Comparison of ENCODE assay signal across 8 cellular contexts in genomic region chr6:26025894-26026832, GRCh38.
DNase-seq lines count a peak whose midpoint lies in the region; TF ChIP-seq lines count a peak whose summit lies in the region.

No MANE protein-coding gene starts in this region.

- peaks cover 78% of the 10 kb centered on the region for H3K4me1 Mint-ChIP-seq in neural progenitor cell

- DNase-seq in H4 (ENCODE audit: low spot score) (peak; percentile 98), RWPE1 (ENCODE audit: low spot score) (no peak), fibroblast of villous mesenchyme (ENCODE audit: low read depth) (peak; percentile 98), neural progenitor cell (ENCODE audit: low spot score) (peak; percentile 96), superior temporal gyrus (ENCODE audit: extremely low spot score) (peak; percentile 89)
- DNase-seq in activated effector memory CD4-positive, alpha-beta T cell treated with Interleukin-2 at 50 U/mL for 16 hours = peak; percentile 77

- TF ChIP-seq CTCF in DOHH2 (IDR thresholded peaks at IDR 0.05; ENCODE audit: low read depth, low read length, poor library complexity, severe bottlenecking) (peak; percentile 89), Loucy (conservative IDR thresholded peaks at IDR 0.05; ENCODE audit: low read length) (peak; percentile 91), RWPE1 (conservative IDR thresholded peaks at IDR 0.05; ENCODE audit: low read depth) (peak; percentile 85), fibroblast of villous mesenchyme (IDR thresholded peaks at IDR 0.05; ENCODE audit: insufficient read depth, low read depth, low read length) (peak; percentile 84), neural progenitor cell (IDR thresholded peaks at IDR 0.05) (peak; percentile 80)

- H2AFZ ChIP-seq in Loucy (ENCODE audit: low read length) = no peak overlapping the region
- no peak overlapping the region for H2AFZ ChIP-seq in neural progenitor cell (replicated peaks)

- H3K36me3 ChIP-seq in DOHH2 (ENCODE audit: control insufficient read depth, low read length) (peaks cover 12% of the 10 kb centered on the region), Loucy (ENCODE audit: insufficient read depth, low read length) (no peaks in the 10 kb centered on the region), neural progenitor cell (no peaks in the 10 kb centered on the region)

- H3K4me2 ChIP-seq in DOHH2 (ENCODE audit: low read length) = peak overlapping the region; percentile 67
- H3K4me2 ChIP-seq in Loucy (ENCODE audit: low read depth, low read length, poor library complexity, severe bottlenecking) = peak overlapping the region; percentile 89
- peak overlapping the region; percentile 84 for H3K4me2 ChIP-seq in neural progenitor cell

- H3K79me2 ChIP-seq in DOHH2 (ENCODE audit: control insufficient read depth, low read length) = no peaks in the 10 kb centered on the region
- H3K79me2 ChIP-seq in Loucy (ENCODE audit: insufficient read depth, low read length) = no peaks in the 10 kb centered on the region
- peaks cover 5% of the 10 kb centered on the region for H3K79me2 ChIP-seq in neural progenitor cell (ENCODE audit: low read depth)

- no peaks in the 10 kb centered on the region for H4K20me1 ChIP-seq in DOHH2 (ENCODE audit: control insufficient read depth, insufficient read depth, low read depth, low read length)
- no peaks in the 10 kb centered on the region for H4K20me1 ChIP-seq in Loucy (ENCODE audit: insufficient read depth, low read length, poor library complexity, severe bottlenecking)
- H4K20me1 ChIP-seq in neural progenitor cell (ENCODE audit: low read depth) = peaks cover 7% of the 10 kb centered on the region

- peak overlapping the region; percentile 98 for H3K27ac ChIP-seq in DOHH2 (ENCODE audit: low read depth, low read length)
- H3K27ac ChIP-seq in RWPE1 = peak overlapping the region; percentile 95
- H3K27ac ChIP-seq in neural progenitor cell = peak overlapping the region; percentile 57

- H3K27ac Mint-ChIP-seq in neural progenitor cell = peak overlapping the region; percentile 99

- peaks cover 2% of the 10 kb centered on the region for H3K36me3 Mint-ChIP-seq in neural progenitor cell

- H3K9me3 ChIP-seq in DOHH2 (ENCODE audit: control insufficient read depth, insufficient read depth, low read length) (no peaks in the 10 kb centered on the region), Loucy (ENCODE audit: insufficient read depth, low read depth, low read length) (no peaks in the 10 kb centered on the region), neural progenitor cell (ENCODE audit: low read depth) (no peaks in the 10 kb centered on the region)

- H3K9ac ChIP-seq in Loucy (ENCODE audit: low read depth, low read length, poor library complexity, severe bottlenecking) = peak overlapping the region; percentile 95
- H3K9ac ChIP-seq in neural progenitor cell = no peak overlapping the region

- CTCF ChIA-PET in RWPE1 (lab: Yijun Ruan, JAX) = interaction anchor here (1.3 kb wide), 1 partner anchor 23 kb away, joined by 3 read pairs; no protein-coding TSS in a partner anchor

- H3F3A ChIP-seq in DOHH2 (ENCODE audit: control insufficient read depth, insufficient read depth) (peaks cover 60% of the 10 kb centered on the region), Loucy (ENCODE audit: low read depth) (peaks cover 11% of the 10 kb centered on the region; the same call in 1 of the 2 replicates), neural progenitor cell (ENCODE audit: low read depth) (peaks cover 76% of the 10 kb centered on the region)

- H3K27me3 ChIP-seq in DOHH2 (ENCODE audit: control insufficient read depth, low read length) (no peaks in the 10 kb centered on the region), Loucy (ENCODE audit: insufficient read depth, low read length, poor library complexity, severe bottlenecking) (no peaks in the 10 kb centered on the region), neural progenitor cell (no peaks in the 10 kb centered on the region)

- POLR2A ChIA-PET in RWPE1 (lab: Yijun Ruan, JAX; ENCODE audit: low non-redundant PET) = interaction anchor here (0.6 to 1.7 kb wide), 7 partner anchors 18 to 1840 kb away, joined by 3 to 6 read pairs (median 4); a partner anchor contains a TSS

- H3K9me2 ChIP-seq in DOHH2 (replicated peaks; ENCODE audit: control insufficient read depth, low read length) (no peaks in the 10 kb centered on the region), Loucy (replicated peaks; ENCODE audit: low read depth, low read length) (no peaks in the 10 kb centered on the region)

- H3K4me3 ChIP-seq in DOHH2 (ENCODE audit: low read length) (peak overlapping the region; percentile 73), Loucy (ENCODE audit: low read length, poor library complexity, severe bottlenecking) (peak overlapping the region; percentile 74), fibroblast of villous mesenchyme (ENCODE audit: low read depth, low read length) (peak overlapping the region; percentile 74), neural progenitor cell (peak overlapping the region; percentile 64)

- H3K4me1 ChIP-seq in DOHH2 (ENCODE audit: control insufficient read depth, low read length) (peaks cover 82% of the 10 kb centered on the region), Loucy (ENCODE audit: insufficient read depth, low read length, poor library complexity, severe bottlenecking) (peaks cover 54% of the 10 kb centered on the region), neural progenitor cell (peaks cover 51% of the 10 kb centered on the region)

- H3K4me3 Mint-ChIP-seq in neural progenitor cell = peak overlapping the region; percentile 97

- H3K9me3 Mint-ChIP-seq in neural progenitor cell = no peaks in the 10 kb centered on the region

- peaks cover 6% of the 10 kb centered on the region for H3K27me3 Mint-ChIP-seq in neural progenitor cell (ENCODE audit: insufficient read depth, low read depth)
